Comparison of ENCODE assay signal across 19 cellular contexts in genomic region chr14:89371600-89371999, GRCh38. TPM values are rescaled to one million over a fixed set of nuclear protein-coding genes. Genes with fewer than 3 reads are reported as not detected.
DNase-seq lines count a peak whose midpoint lies in the region; ATAC-seq and TF ChIP-seq lines count a peak whose summit lies in the region.
"Had no signal": no experiment of that assay in that cellular context is flagged by ENCODE, and none has a peak within 500 bp of the region (broad histone marks: within the 10 kb centered on the region; RNA-seq: fewer than 3 reads in every experiment).

No MANE protein-coding gene starts in this region.

- no peaks in the 10 kb centered on the region for H3K27me3 Mint-ChIP-seq in activated naive CD4-positive, alpha-beta T cell treated with anti-CD3 and anti-CD28 coated beads, Interleukin-2, amount 50 U/mL, for 24 hours
- no peaks in the 10 kb centered on the region for H3K27me3 Mint-ChIP-seq in activated naive CD4-positive, alpha-beta T cell treated with anti-CD3 and anti-CD28 coated beads for 36 hours (ENCODE audit: low read depth)
- peaks cover 1 to 5% (median 4%) of the 10 kb centered on the region in 3 donors for H3K27me3 Mint-ChIP-seq in immature natural killer cell (ENCODE audit: low read depth in 3 of 3)
- no peaks in the 10 kb centered on the region for H3K27me3 Mint-ChIP-seq in stimulated activated naive B cell treated with anti-CD40 and anti-IgM and Interleukin-4, amounts not matched to agents 10 μg/mL and 1 μg/mL and 100 μg/mL, for 72 hours
- H3K27me3 Mint-ChIP-seq: dendritic cell treated with granulocyte-macrophage colony-stimulating factor and Interleukin-4, amounts not matched to agents 40 ng/mL and 50 ng/mL, for 4 days had no signal

- H3K4me3 ChIP-seq in OCI-LY7 (ENCODE audit: low read depth, low read length, poor library complexity, severe bottlenecking), result no peak overlapping the region
- H3K4me3 ChIP-seq in gastroesophageal sphincter, result no peak overlapping the region
- H3K4me3 ChIP-seq: esophagus muscularis mucosa, heart left ventricle, mucosa of descending colon, SJCRH30, uterus had no signal

- intact Hi-C loops in activated naive CD4-positive, alpha-beta T cell treated with anti-CD3 and anti-CD28 coated beads for 36 hours (cut with micrococcal nuclease), result no loop called here
- intact Hi-C loops in OCI-LY7 (cut with micrococcal nuclease; ENCODE audit: unreplicated experiment), result no loop called here

- TF ChIP-seq EP300 in gastroesophageal sphincter (IDR thresholded peaks at IDR 0.05), result no peak

- 59 to 79% methylated on average over 5 of the region's 5 CpGs for WGBS in gastroesophageal sphincter (ENCODE audit: low coverage in 1 of 2), 2 donors

- POLR2A ChIA-PET in OCI-LY7 (lab: Charles Lee), result interaction anchor here (0.5 kb wide), 1 partner anchor 24 kb away, joined by 3 read pairs; no protein-coding TSS in a partner anchor

- no peak for TF ChIP-seq POLR2A in gastroesophageal sphincter (IDR thresholded peaks at IDR 0.05)

- no peak overlapping the region for H3K27ac ChIP-seq in OCI-LY7 (ENCODE audit: low read depth, low read length, poor library complexity, severe bottlenecking)
- no peak overlapping the region for H3K27ac ChIP-seq in gastroesophageal sphincter
- H3K27ac ChIP-seq: esophagus muscularis mucosa, SJCRH30 had no signal

- ATAC-seq in stimulated activated naive B cell treated with anti-CD40 and anti-IgM and Interleukin-4, amounts not matched to agents 10 μg/mL and 1 μg/mL and 100 μg/mL, for 72 hours (replicated peaks), result peak in 1 of 2 donors; percentile 25
- ATAC-seq in gastroesophageal sphincter (no peak), HG03354 (IDR thresholded peaks at IDR 0.05; ENCODE audit: poor library complexity, severe bottlenecking, unreplicated experiment) (no peak)
- ATAC-seq: mucosa of descending colon had no signal

- H3K9me3 ChIP-seq in OCI-LY7 (ENCODE audit: low read length) (peaks cover 22% of the 10 kb centered on the region; the same call in 1 of the 2 replicates), gastroesophageal sphincter (no peaks in the 10 kb centered on the region)
- H3K9me3 ChIP-seq: esophagus muscularis mucosa, mucosa of descending colon, SJCRH30, stomach, uterus had no signal

- peaks cover 75% of the 10 kb centered on the region for H3K4me1 Mint-ChIP-seq in activated naive CD4-positive, alpha-beta T cell treated with anti-CD3 and anti-CD28 coated beads, Interleukin-2, amount 50 U/mL, for 24 hours
- peaks cover 79% of the 10 kb centered on the region for H3K4me1 Mint-ChIP-seq in activated naive CD4-positive, alpha-beta T cell treated with anti-CD3 and anti-CD28 coated beads for 36 hours (ENCODE audit: low read depth)
- peaks cover 75 to 90% of the 10 kb centered on the region in 2 donors for H3K4me1 Mint-ChIP-seq in immature natural killer cell
- peaks cover 37 to 57% of the 10 kb centered on the region in 2 donors for H3K4me1 Mint-ChIP-seq in stimulated activated naive B cell treated with anti-CD40 and anti-IgM and Interleukin-4, amounts not matched to agents 10 μg/mL and 1 μg/mL and 100 μg/mL, for 72 hours

- no peak for DNase-seq in activated naive CD4-positive, alpha-beta T cell treated with anti-CD3 and anti-CD28 coated beads for 36 hours
- DNase-seq in OCI-LY7 (ENCODE audit: low spot score) (no peak), immature natural killer cell (no peak), NCI-H2171 treated with DMSO at 0.1 percent for 48 hours (lab: John Stamatoyannopoulos, UW) (no peak)
- DNase-seq in stimulated activated naive B cell treated with anti-CD40 and anti-IgM and Interleukin-4, amounts not matched to agents 10 μg/mL and 1 μg/mL and 100 μg/mL, for 72 hours, result no peak
- DNase-seq: activated CD4-positive, alpha-beta T cell treated with anti-CD3 and anti-CD28 coated beads, Interleukin-2, amount 50 U/mL, for 48 hours; heart left ventricle; kidney glomerular epithelial cell; mucosa of descending colon; NCI-H1417; posterior cingulate gyrus; SJCRH30; stomach had no signal

- H3K4me1 ChIP-seq in OCI-LY7 (ENCODE audit: insufficient read depth, low read length, poor library complexity, severe bottlenecking), result peaks cover 46% of the 10 kb centered on the region
- peaks cover 0 to 60% (median 19%) of the 10 kb centered on the region in 3 donors for H3K4me1 ChIP-seq in gastroesophageal sphincter
- H3K4me1 ChIP-seq: SJCRH30 had no signal

- TF ChIP-seq CTCF in OCI-LY7 (conservative IDR thresholded peaks at IDR 0.05; ENCODE audit: low read length) (no peak), gastroesophageal sphincter (IDR thresholded peaks at IDR 0.05) (no peak)

- H3K27ac Mint-ChIP-seq in activated naive CD4-positive, alpha-beta T cell treated with anti-CD3 and anti-CD28 coated beads, Interleukin-2, amount 50 U/mL, for 24 hours, result peak overlapping the region; percentile 48
- H3K27ac Mint-ChIP-seq in activated naive CD4-positive, alpha-beta T cell treated with anti-CD3 and anti-CD28 coated beads for 36 hours, result no peak overlapping the region
- H3K27ac Mint-ChIP-seq in immature natural killer cell, result peak overlapping the region in 2 of 6 donors; percentile 45 to 74
- peak overlapping the region; percentile 90 for H3K27ac Mint-ChIP-seq in stimulated activated naive B cell treated with anti-CD40 and anti-IgM and Interleukin-4, amounts not matched to agents 10 μg/mL and 1 μg/mL and 100 μg/mL, for 72 hours
- H3K27ac Mint-ChIP-seq: dendritic cell treated with granulocyte-macrophage colony-stimulating factor and Interleukin-4, amounts not matched to agents 40 ng/mL and 50 ng/mL, for 4 days had no signal

- H3K4me2 ChIP-seq in OCI-LY7 (ENCODE audit: low read length), result 0 out of 2 replicates have a peak overlapping the region, but pooled peaks have one; percentile 25

- CTCF ChIA-PET in activated naive CD4-positive, alpha-beta T cell treated with anti-CD3 and anti-CD28 coated beads for 36 hours (lab: Charles Lee), result no interaction called here
- CTCF ChIA-PET in OCI-LY7 (lab: Charles Lee; ENCODE audit: unreplicated experiment), result no interaction called here

- no TSS peak for BruUV-seq in OCI-LY7 (replicated peaks; lab: Mats Ljungman, UMichigan)

- no peaks in the 10 kb centered on the region for H3K9me3 Mint-ChIP-seq in activated naive CD4-positive, alpha-beta T cell treated with anti-CD3 and anti-CD28 coated beads, Interleukin-2, amount 50 U/mL, for 24 hours
- peaks cover 13% of the 10 kb centered on the region for H3K9me3 Mint-ChIP-seq in activated naive CD4-positive, alpha-beta T cell treated with anti-CD3 and anti-CD28 coated beads for 36 hours
- no peaks in the 10 kb centered on the region for H3K9me3 Mint-ChIP-seq in immature natural killer cell
- no peaks in the 10 kb centered on the region for H3K9me3 Mint-ChIP-seq in stimulated activated naive B cell treated with anti-CD40 and anti-IgM and Interleukin-4, amounts not matched to agents 10 μg/mL and 1 μg/mL and 100 μg/mL, for 72 hours
- H3K9me3 Mint-ChIP-seq: dendritic cell treated with granulocyte-macrophage colony-stimulating factor and Interleukin-4, amounts not matched to agents 40 ng/mL and 50 ng/mL, for 4 days had no signal

- no peak overlapping the region for H2AFZ ChIP-seq in OCI-LY7 (ENCODE audit: low read length)

- H3K36me3 ChIP-seq in OCI-LY7 (ENCODE audit: insufficient read depth, low read length) (peaks cover 62% of the 10 kb centered on the region), gastroesophageal sphincter (no peaks in the 10 kb centered on the region)
- H3K36me3 ChIP-seq: esophagus muscularis mucosa, SJCRH30, stomach, uterus had no signal

- peaks cover 89% of the 10 kb centered on the region; the same call in 1 of the 2 replicates for H3K79me2 ChIP-seq in OCI-LY7 (ENCODE audit: insufficient read depth, low read depth, low read length)

- H3K27me3 ChIP-seq in gastroesophageal sphincter, result no peaks in the 10 kb centered on the region
- H3K27me3 ChIP-seq: esophagus muscularis mucosa, heart left ventricle, SJCRH30, stomach, uterus had no signal

- H4K20me1 ChIP-seq in OCI-LY7 (ENCODE audit: insufficient read depth, low read length), result no peaks in the 10 kb centered on the region

- no peak overlapping the region for H3K4me3 Mint-ChIP-seq in activated naive CD4-positive, alpha-beta T cell treated with anti-CD3 and anti-CD28 coated beads, Interleukin-2, amount 50 U/mL, for 24 hours
- no peak overlapping the region for H3K4me3 Mint-ChIP-seq in activated naive CD4-positive, alpha-beta T cell treated with anti-CD3 and anti-CD28 coated beads for 36 hours
- H3K4me3 Mint-ChIP-seq in immature natural killer cell, result peak overlapping the region in 4 of 5 donors; percentile 3 to 36 (median 18)
- peak overlapping the region; percentile 7 to 31 for H3K4me3 Mint-ChIP-seq in stimulated activated naive B cell treated with anti-CD40 and anti-IgM and Interleukin-4, amounts not matched to agents 10 μg/mL and 1 μg/mL and 100 μg/mL, for 72 hours
- H3K4me3 Mint-ChIP-seq: dendritic cell treated with granulocyte-macrophage colony-stimulating factor and Interleukin-4, amounts not matched to agents 40 ng/mL and 50 ng/mL, for 4 days had no signal

- H3K9me2 ChIP-seq in OCI-LY7 (ENCODE audit: insufficient read depth, low read length), result no peaks in the 10 kb centered on the region

- H3K36me3 Mint-ChIP-seq in activated naive CD4-positive, alpha-beta T cell treated with anti-CD3 and anti-CD28 coated beads, Interleukin-2, amount 50 U/mL, for 24 hours, result peaks cover 19% of the 10 kb centered on the region
- peaks cover 29% of the 10 kb centered on the region for H3K36me3 Mint-ChIP-seq in activated naive CD4-positive, alpha-beta T cell treated with anti-CD3 and anti-CD28 coated beads for 36 hours (ENCODE audit: low read depth)
- H3K36me3 Mint-ChIP-seq in immature natural killer cell, result no peaks in the 10 kb centered on the region
- H3K36me3 Mint-ChIP-seq in stimulated activated naive B cell treated with anti-CD40 and anti-IgM and Interleukin-4, amounts not matched to agents 10 μg/mL and 1 μg/mL and 100 μg/mL, for 72 hours, result peaks cover 29 to 66% of the 10 kb centered on the region in 2 donors

RNA-seq across cellular contexts. Expression of gene FOXN3, which starts 45.4 kb away (rescaled TPM):
- 10 to 100 TPM; 64.6 to 65.0 TPM for total RNA-seq in activated naive CD4-positive, alpha-beta T cell treated with anti-CD3 and anti-CD28 coated beads for 36 hours
- 54.8 and 77.7 TPM in 2 replicates for total RNA-seq in OCI-LY7 (2014; rRNA removed; shearing (Covaris generic))
- total RNA-seq in OCI-LY7 (2022) (102 and 108 TPM in 2 replicates), gastroesophageal sphincter (100 to 1,000 TPM; 116 to 172 (median 136) TPM)
- 100 to 1,000 TPM in 2 of 3 donors, 10 to 100 TPM in 1; 88.6 to 150 (median 102) TPM for polyA plus RNA-seq in immature natural killer cell

Comparison
In these comparisons a context has a peak if more than half of its experiments do, and no peak if none do; other contexts are left out.
1. H3K4me3 Mint-ChIP-seq: peak in immature natural killer cell (4 of 5) and stimulated activated naive B cell treated with anti-CD40 and anti-IgM and Interleukin-4, amounts not matched to agents 10 μg/mL and 1 μg/mL and 100 μg/mL, for 72 hours (2 of 2); none in activated naive CD4-positive, alpha-beta T cell treated with anti-CD3 and anti-CD28 coated beads, Interleukin-2, amount 50 U/mL, for 24 hours (single experiment) and activated naive CD4-positive, alpha-beta T cell treated with anti-CD3 and anti-CD28 coated beads for 36 hours (single experiment).